Comparison of ENCODE assay signal across 8 cellular contexts in the genomic region with DNA sequence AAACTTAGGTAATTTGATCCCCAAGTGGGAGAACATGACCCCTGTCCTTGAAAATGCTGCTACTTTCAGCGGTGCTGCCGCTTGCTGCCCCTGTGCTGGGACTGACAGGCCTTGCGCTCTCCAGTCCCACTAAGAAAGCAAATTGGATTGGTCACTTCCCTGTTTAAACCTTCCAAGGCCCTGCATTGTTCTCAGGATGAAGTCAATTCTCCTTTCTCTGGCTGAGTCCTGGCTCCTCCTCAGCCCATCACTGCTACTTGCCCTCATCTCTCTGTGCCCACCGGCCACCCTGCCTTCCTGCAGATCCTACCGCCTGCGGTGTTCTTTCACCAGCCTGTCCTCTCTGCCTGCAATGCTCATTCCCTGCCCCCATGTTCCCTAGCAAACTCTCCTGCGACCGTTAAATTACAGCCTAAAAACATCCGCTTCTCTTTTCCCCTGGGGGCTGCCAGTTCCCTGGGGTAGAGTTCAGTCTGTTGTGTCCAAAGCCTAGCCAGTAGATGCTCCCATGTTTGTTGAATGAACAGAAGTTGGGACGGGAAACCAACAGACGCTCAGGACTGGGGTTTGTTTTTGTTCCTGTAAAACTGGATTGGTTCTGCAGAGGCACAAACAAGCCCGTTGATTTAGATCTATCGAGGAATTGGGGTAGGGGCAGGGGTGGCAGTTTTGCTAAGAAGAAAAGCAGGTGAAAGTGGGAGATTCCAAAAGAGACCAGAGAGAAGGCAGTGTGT.
DNase-seq lines count a peak whose midpoint lies in the region; ATAC-seq and TF ChIP-seq lines count a peak whose summit lies in the region.

No MANE protein-coding gene starts in this region.

- no peaks in the 10 kb centered on the region for H3K36me3 Mint-ChIP-seq in activated T-helper 17 cell treated with anti-CD3 and anti-CD28 coated beads, Interleukin-2, amount 50 U/mL, for 72 hours (ENCODE audit: low read depth)

- H3K27me3 ChIP-seq in HAP-1 (ENCODE audit: low read depth) = peaks cover 39% of the 10 kb centered on the region

- no peaks in the 10 kb centered on the region for H3K27me3 Mint-ChIP-seq in activated T-helper 17 cell treated with anti-CD3 and anti-CD28 coated beads, Interleukin-2, amount 50 U/mL, for 72 hours

- peak overlapping the region; percentile 75 for H3K27ac Mint-ChIP-seq in activated T-helper 17 cell treated with anti-CD3 and anti-CD28 coated beads, Interleukin-2, amount 50 U/mL, for 72 hours

- no peak for TF ChIP-seq CTCF in GM12865 (IDR thresholded peaks at IDR 0.05; ENCODE audit: insufficient read depth, low read depth, low read length, missing control alignments)

- ATAC-seq in HG02981 (IDR thresholded peaks at IDR 0.05; ENCODE audit: unreplicated experiment) (peak; percentile 2), GM18520 (IDR thresholded peaks at IDR 0.05; ENCODE audit: unreplicated experiment) (no peak), GM18870 (IDR thresholded peaks at IDR 0.05; ENCODE audit: unreplicated experiment) (no peak)
- ATAC-seq in activated T-helper 17 cell treated with anti-CD3 and anti-CD28 coated beads, Interleukin-2, amount 50 U/mL, for 72 hours (replicated peaks) = no peak

- no peaks in the 10 kb centered on the region for H3K9me3 ChIP-seq in HAP-1

- H3K4me3 Mint-ChIP-seq in activated T-helper 17 cell treated with anti-CD3 and anti-CD28 coated beads, Interleukin-2, amount 50 U/mL, for 72 hours = peak overlapping the region; percentile 71

- in situ Hi-C loops in HAP-1 (cut with MboI; ENCODE audit: low sequenced_read_pairs) = no loop called here

- no peaks in the 10 kb centered on the region for H3K4me1 ChIP-seq in HAP-1

- H3K36me3 ChIP-seq in HAP-1 (replicated peaks) = no peaks in the 10 kb centered on the region

- H3K4me3 ChIP-seq in GM12865 (ENCODE audit: low read depth, low read length) (peak overlapping the region; percentile 37), HAP-1 (no peak overlapping the region)

- peak; percentile 33 for DNase-seq in GM12865 (ENCODE audit: low read depth)
- peak; percentile 45 for DNase-seq in left kidney (ENCODE audit: low read depth, low spot score)
- DNase-seq in DMS153 (lab: John Stamatoyannopoulos, UW) = no peak
- no peak for DNase-seq in HAP-1 (ENCODE audit: low spot score in 2 of 2)

- peaks cover 59% of the 10 kb centered on the region for H3K4me1 Mint-ChIP-seq in activated T-helper 17 cell treated with anti-CD3 and anti-CD28 coated beads, Interleukin-2, amount 50 U/mL, for 72 hours

- no peaks in the 10 kb centered on the region for H3K9me3 Mint-ChIP-seq in activated T-helper 17 cell treated with anti-CD3 and anti-CD28 coated beads, Interleukin-2, amount 50 U/mL, for 72 hours

Comparison
In these comparisons a context has a peak if more than half of its experiments do, and no peak if none do; other contexts are left out.
1. DNase-seq: peak in GM12865 (single experiment) and left kidney (single experiment); none in DMS153 (single experiment) and HAP-1 (0 of 2).